In the genomic region with DNA sequence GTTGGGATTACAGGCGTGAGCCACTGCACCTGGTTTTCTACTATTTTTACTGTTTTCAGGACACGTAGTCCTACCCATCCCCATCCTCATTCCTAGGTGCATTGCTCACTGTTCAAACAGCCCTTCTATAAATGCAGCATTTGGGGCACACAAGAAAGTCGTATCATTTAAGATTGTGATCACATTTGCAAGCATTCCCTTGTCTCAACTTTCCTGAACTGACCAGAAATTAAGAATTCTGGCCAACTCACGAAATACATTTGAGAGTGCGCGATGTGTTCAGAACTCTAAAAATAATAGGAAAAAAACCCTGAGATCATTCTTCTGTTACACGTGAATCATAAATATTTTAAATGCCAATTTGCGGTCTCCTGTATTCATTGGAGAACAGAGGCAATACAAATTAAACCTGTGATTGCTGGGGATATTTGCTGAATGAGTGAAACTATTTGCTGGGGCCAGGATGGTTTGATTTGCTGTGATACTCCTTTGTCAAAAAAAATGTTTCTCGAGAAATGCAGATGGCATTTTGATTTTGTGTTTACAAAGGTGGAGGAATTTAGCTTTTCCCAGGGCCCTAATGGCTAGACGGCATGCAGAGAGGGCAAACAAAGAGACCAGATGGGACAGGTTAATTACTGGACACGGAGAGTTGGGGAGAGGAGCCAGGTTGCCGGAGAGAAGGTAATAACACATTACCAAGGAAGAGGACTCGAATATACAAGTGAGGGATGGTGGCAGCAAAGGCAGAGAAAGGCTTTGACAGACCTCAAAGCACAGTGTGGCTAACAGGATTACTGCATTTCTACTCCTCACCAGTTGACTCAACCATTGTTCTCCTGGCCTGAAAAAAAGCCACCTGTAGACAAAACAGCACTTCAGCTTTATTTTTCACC, we compare ENCODE assay signal across 12 cellular contexts. TPM values are rescaled to one million over a fixed set of nuclear protein-coding genes. Genes with fewer than 3 reads are reported as not detected.
DNase-seq lines count a peak whose midpoint lies in the region; ATAC-seq and TF ChIP-seq lines count a peak whose summit lies in the region.
"Had no signal": no experiment of that assay in that cellular context is flagged by ENCODE, and none has a peak within 500 bp of the region (broad histone marks: within the 10 kb centered on the region; RNA-seq: fewer than 3 reads in every experiment).

No MANE protein-coding gene starts in this region.

- in situ Hi-C loops in ACHN (cut with HindIII; ENCODE audit: low pct_ligation_motif_present, low pct_unique_long_range_greater_than_20kb, low sequenced_read_pairs): no loop called here

- no peaks in the 10 kb centered on the region for H4K20me1 ChIP-seq in SK-N-SH (ENCODE audit: insufficient read depth)

- H3K9ac ChIP-seq in SK-N-SH: no peak overlapping the region

- 70% methylated on average over 13 of the region's 13 CpGs for WGBS in SK-N-SH (ENCODE audit: low lambda C conversion rate)

- DNase-seq in SK-N-SH: no peak
- DNase-seq in NCI-H69 (lab: John Stamatoyannopoulos, UW): peak; percentile 95
- peak; percentile 81 for DNase-seq in epithelial cell of prostate (ENCODE audit: low read depth, low spot score)
- DNase-seq in activated CD4-positive, CD25-positive, alpha-beta regulatory T cell treated with anti-CD3 and anti-CD28 coated beads, Interleukin-2, amount 50 U/mL, for 72 hours: no peak
- DNase-seq in ACHN: no peak
- DNase-seq: activated CD4-positive, alpha-beta T cell treated with anti-CD3 and anti-CD28 coated beads, Interleukin-2, amount 10 ng/mL, durations not matched to agents 7 days and 5 days; activated naive CD4-positive, alpha-beta T cell treated with anti-CD3 and anti-CD28 coated beads, Interleukin-2, amount 10 ng/mL, durations not matched to agents 7 days and 5 days; effector CD4-positive, alpha-beta T cell; NCI-H345 had no signal

- no peak overlapping the region for H2AFZ ChIP-seq in SK-N-SH (ENCODE audit: low read depth)

- H3K4me1 ChIP-seq in SK-N-SH (ENCODE audit: control insufficient read depth in 1 of 2, insufficient read depth in 2 of 2, low read depth in 1 of 2, low read length in 1 of 2): no peaks in the 10 kb centered on the region

- CTCF ChIA-PET in SK-N-SH (lab: Yijun Ruan, JAX): interaction anchor here (1.2 to 3.7 kb wide), 2 partner anchors 16 to 175 kb away, joined by 3 to 25 read pairs; no protein-coding TSS in a partner anchor

- H3K9me3 ChIP-seq in SK-N-SH: no peaks in the 10 kb centered on the region

- no peak overlapping the region for H3K4me3 ChIP-seq in SK-N-SH (ENCODE audit: low read depth in 2 of 2, low read length in 1 of 2)

- H3K27ac Mint-ChIP-seq in stimulated activated memory B cell treated with anti-CD40 and anti-IgM and Interleukin-4, amounts not matched to agents 10 μg/mL and 1 μg/mL and 100 μg/mL, for 72 hours: peak overlapping the region; percentile 85
- H3K27ac Mint-ChIP-seq: activated CD4-positive, alpha-beta T cell treated with anti-CD3 and anti-CD28 coated beads, Interleukin-2, amount 10 ng/mL, durations not matched to agents 7 days and 5 days; activated naive CD4-positive, alpha-beta T cell treated with anti-CD3 and anti-CD28 coated beads, Interleukin-2, amount 10 ng/mL, durations not matched to agents 7 days and 5 days had no signal

- H3K4me3 Mint-ChIP-seq in stimulated activated memory B cell treated with anti-CD40 and anti-IgM and Interleukin-4, amounts not matched to agents 10 μg/mL and 1 μg/mL and 100 μg/mL, for 72 hours: no peak overlapping the region
- H3K4me3 Mint-ChIP-seq: activated CD4-positive, alpha-beta T cell treated with anti-CD3 and anti-CD28 coated beads, Interleukin-2, amount 10 ng/mL, durations not matched to agents 7 days and 5 days; activated naive CD4-positive, alpha-beta T cell treated with anti-CD3 and anti-CD28 coated beads, Interleukin-2, amount 10 ng/mL, durations not matched to agents 7 days and 5 days had no signal

- no peaks in the 10 kb centered on the region for H3K79me2 ChIP-seq in SK-N-SH (ENCODE audit: insufficient read depth)

- H3K4me2 ChIP-seq in SK-N-SH: no peak overlapping the region

- peaks cover 10% of the 10 kb centered on the region for H3K36me3 Mint-ChIP-seq in stimulated activated memory B cell treated with anti-CD40 and anti-IgM and Interleukin-4, amounts not matched to agents 10 μg/mL and 1 μg/mL and 100 μg/mL, for 72 hours

- no peak for TF ChIP-seq EP300 in SK-N-SH (IDR thresholded peaks at IDR 0.05; ENCODE audit: borderline replicate concordance in 1 of 2, low read depth in 1 of 2, low read length in 1 of 2)

- H3F3A ChIP-seq in SK-N-SH (replicated peaks; ENCODE audit: insufficient read depth): no peaks in the 10 kb centered on the region

- no peaks in the 10 kb centered on the region for H3K9me3 Mint-ChIP-seq in stimulated activated memory B cell treated with anti-CD40 and anti-IgM and Interleukin-4, amounts not matched to agents 10 μg/mL and 1 μg/mL and 100 μg/mL, for 72 hours
- H3K9me3 Mint-ChIP-seq: activated CD4-positive, alpha-beta T cell treated with anti-CD3 and anti-CD28 coated beads, Interleukin-2, amount 10 ng/mL, durations not matched to agents 7 days and 5 days; activated naive CD4-positive, alpha-beta T cell treated with anti-CD3 and anti-CD28 coated beads, Interleukin-2, amount 10 ng/mL, durations not matched to agents 7 days and 5 days had no signal

- peak; percentile 68 for ATAC-seq in SK-N-SH treated with all-trans-retinoic acid at 6 μM for 48 hours
- no peak for ATAC-seq in stimulated activated memory B cell treated with anti-CD40 and anti-IgM and Interleukin-4, amounts not matched to agents 10 μg/mL and 1 μg/mL and 100 μg/mL, for 72 hours
- no peak for ATAC-seq in GM18861 (IDR thresholded peaks at IDR 0.05; ENCODE audit: unreplicated experiment)

- H3K9me2 ChIP-seq in SK-N-SH: no peaks in the 10 kb centered on the region

- peaks cover 20% of the 10 kb centered on the region for H3K4me1 Mint-ChIP-seq in stimulated activated memory B cell treated with anti-CD40 and anti-IgM and Interleukin-4, amounts not matched to agents 10 μg/mL and 1 μg/mL and 100 μg/mL, for 72 hours
- H3K4me1 Mint-ChIP-seq: activated CD4-positive, alpha-beta T cell treated with anti-CD3 and anti-CD28 coated beads, Interleukin-2, amount 10 ng/mL, durations not matched to agents 7 days and 5 days; activated naive CD4-positive, alpha-beta T cell treated with anti-CD3 and anti-CD28 coated beads, Interleukin-2, amount 10 ng/mL, durations not matched to agents 7 days and 5 days had no signal

- no peak for TF ChIP-seq CTCF in SK-N-SH (IDR thresholded peaks at IDR 0.05)

- TF ChIP-seq RAD21 in SK-N-SH (IDR thresholded peaks at IDR 0.05; ENCODE audit: low read length): no peak

- H3K27ac ChIP-seq in SK-N-SH (ENCODE audit: low read depth in 2 of 2, low read length in 1 of 2): 0 out of 4 replicates have a peak overlapping the region, but pooled peaks of 1 of the 2 experiments have one; percentile 10
- peak overlapping the region; percentile 99 for H3K27ac ChIP-seq in epithelial cell of prostate

- POLR2A ChIA-PET in SK-N-SH (lab: Yijun Ruan, JAX): no interaction called here

- H3K36me3 ChIP-seq in SK-N-SH (replicated peaks in 1 of 2; ENCODE audit: control insufficient read depth in 1 of 2, insufficient read depth in 2 of 2, low read length in 1 of 2): peaks cover 0 to 9% of the 10 kb centered on the region in 2 experiments

- H3K27me3 Mint-ChIP-seq in stimulated activated memory B cell treated with anti-CD40 and anti-IgM and Interleukin-4, amounts not matched to agents 10 μg/mL and 1 μg/mL and 100 μg/mL, for 72 hours: no peaks in the 10 kb centered on the region
- H3K27me3 Mint-ChIP-seq: activated CD4-positive, alpha-beta T cell treated with anti-CD3 and anti-CD28 coated beads, Interleukin-2, amount 10 ng/mL, durations not matched to agents 7 days and 5 days; activated naive CD4-positive, alpha-beta T cell treated with anti-CD3 and anti-CD28 coated beads, Interleukin-2, amount 10 ng/mL, durations not matched to agents 7 days and 5 days had no signal

- H3K27me3 ChIP-seq in SK-N-SH (ENCODE audit: insufficient read depth): no peaks in the 10 kb centered on the region

TF ChIP-seq in SK-N-SH treated with all-trans-retinoic acid at 6 μM for 48 hours, 23 proteins besides CTCF, POLR2A, EP300 and RAD21 (continues in another document):
- TF ChIP-seq ZFP30 (CRISPR knock-in tag; IDR thresholded peaks at IDR 0.05) (no peak), ARNTL (CRISPR knock-in tag; IDR thresholded peaks at IDR 0.05; ENCODE audit: borderline replicate concordance, low read depth) (no peak), TOX (CRISPR knock-in tag; IDR thresholded peaks at IDR 0.05; ENCODE audit: borderline replicate concordance) (no peak), BACH2 (CRISPR knock-in tag; IDR thresholded peaks at IDR 0.05; ENCODE audit: borderline replicate concordance) (no peak)

TF ChIP-seq in SK-N-SH, 30 proteins besides CTCF, POLR2A, EP300 and RAD21:
- TF ChIP-seq ELF1 (IDR thresholded peaks at IDR 0.05) (no peak), MAX (IDR thresholded peaks at IDR 0.05; ENCODE audit: low read depth) (no peak), GATA2 (CRISPR knock-in tag; IDR thresholded peaks at IDR 0.05) (no peak)
- TF ChIP-seq, protein P1, sequence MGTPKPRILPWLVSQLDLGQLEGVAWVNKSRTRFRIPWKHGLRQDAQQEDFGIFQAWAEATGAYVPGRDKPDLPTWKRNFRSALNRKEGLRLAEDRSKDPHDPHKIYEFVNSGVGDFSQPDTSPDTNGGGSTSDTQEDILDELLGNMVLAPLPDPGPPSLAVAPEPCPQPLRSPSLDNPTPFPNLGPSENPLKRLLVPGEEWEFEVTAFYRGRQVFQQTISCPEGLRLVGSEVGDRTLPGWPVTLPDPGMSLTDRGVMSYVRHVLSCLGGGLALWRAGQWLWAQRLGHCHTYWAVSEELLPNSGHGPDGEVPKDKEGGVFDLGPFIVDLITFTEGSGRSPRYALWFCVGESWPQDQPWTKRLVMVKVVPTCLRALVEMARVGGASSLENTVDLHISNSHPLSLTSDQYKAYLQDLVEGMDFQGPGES (IDR thresholded peaks at IDR 0.05; ENCODE audit: low read depth, low read length): no peak

RNA-seq across cellular contexts. Expression of gene STPG1, which starts 38.4 kb away (rescaled TPM):
- polyA plus RNA-seq in SK-N-SH (2012; rRNA removed): 8.6 and 8.7 TPM in 2 replicates
- 6.7 and 8.0 TPM in 2 replicates for polyA plus RNA-seq in SK-N-SH (2012; cell fraction: cytosol; rRNA removed)
- polyA plus RNA-seq in SK-N-SH (2012; cell fraction: nucleus; rRNA removed): 8.3 and 8.9 TPM in 2 replicates

RNA-seq across cellular contexts. Expression of gene NIPAL3, which starts 40.5 kb away (rescaled TPM):
- polyA plus RNA-seq in SK-N-SH (2012; rRNA removed): 20.3 and 28.6 TPM in 2 replicates
- 17.2 and 24.0 TPM in 2 replicates for polyA plus RNA-seq in SK-N-SH (2012; cell fraction: cytosol; rRNA removed)
- polyA plus RNA-seq in SK-N-SH (2012; cell fraction: nucleus; rRNA removed): 17.4 and 17.9 TPM in 2 replicates

RNA-seq across cellular contexts. Expression of gene GRHL3, which starts 56.0 kb away (rescaled TPM):
- polyA plus RNA-seq in SK-N-SH (2012; rRNA removed): 0.05 TPM in 1 of 2 replicates, not detected in the other
- 0.03 TPM in 1 of 2 replicates, not detected in the other for polyA plus RNA-seq in SK-N-SH (2012; cell fraction: cytosol; rRNA removed)
- 0.02 TPM in 1 of 2 replicates, not detected in the other for polyA plus RNA-seq in SK-N-SH (2012; cell fraction: nucleus; rRNA removed)

Comparison
In these comparisons a context has a peak if more than half of its experiments do, and no peak if none do; other contexts are left out.
1. DNase-seq: peak in NCI-H69 (single experiment) and epithelial cell of prostate (single experiment); none in SK-N-SH (single experiment), activated CD4-positive, CD25-positive, alpha-beta regulatory T cell treated with anti-CD3 and anti-CD28 coated beads, Interleukin-2, amount 50 U/mL, for 72 hours (single experiment) and ACHN (single experiment).